In the genomic region with DNA sequence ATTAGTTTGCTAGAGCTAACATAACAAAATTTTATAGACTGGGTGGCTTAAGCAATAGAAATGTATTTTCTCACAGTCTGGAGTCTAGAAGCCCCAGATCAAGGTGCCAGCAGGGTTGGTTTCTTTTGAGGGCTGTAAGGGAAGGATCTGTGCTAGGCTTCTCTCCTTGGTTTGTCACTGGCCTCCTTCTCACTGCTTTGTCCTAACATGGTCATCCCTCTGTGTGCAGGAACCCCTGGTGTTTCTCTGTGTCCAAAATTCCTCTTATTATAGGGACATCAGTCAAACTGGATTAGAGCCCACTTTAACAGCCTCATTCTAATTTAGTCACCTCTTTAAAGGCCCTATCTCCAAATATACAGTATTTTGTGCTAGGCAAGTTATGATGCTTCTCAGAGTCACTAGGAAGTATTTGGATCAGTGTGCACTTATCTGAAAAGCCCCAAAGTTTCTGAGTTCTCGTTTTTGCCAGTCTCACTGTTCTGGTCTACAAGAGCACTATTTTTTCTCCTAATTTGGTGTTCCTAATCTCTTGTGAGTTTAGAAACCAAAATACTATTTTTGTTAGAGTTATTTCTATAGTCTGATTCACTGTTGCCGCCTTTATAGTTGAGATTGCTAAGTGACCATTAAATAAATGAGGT, we compare ENCODE assay signal across 1 cellular context.
TF ChIP-seq lines count a peak whose summit lies in the region.

No MANE protein-coding gene starts in this region.

TF ChIP-seq in SK-N-SH, 30 proteins besides CTCF, POLR2A, EP300 and RAD21:
- TF ChIP-seq, protein P1, sequence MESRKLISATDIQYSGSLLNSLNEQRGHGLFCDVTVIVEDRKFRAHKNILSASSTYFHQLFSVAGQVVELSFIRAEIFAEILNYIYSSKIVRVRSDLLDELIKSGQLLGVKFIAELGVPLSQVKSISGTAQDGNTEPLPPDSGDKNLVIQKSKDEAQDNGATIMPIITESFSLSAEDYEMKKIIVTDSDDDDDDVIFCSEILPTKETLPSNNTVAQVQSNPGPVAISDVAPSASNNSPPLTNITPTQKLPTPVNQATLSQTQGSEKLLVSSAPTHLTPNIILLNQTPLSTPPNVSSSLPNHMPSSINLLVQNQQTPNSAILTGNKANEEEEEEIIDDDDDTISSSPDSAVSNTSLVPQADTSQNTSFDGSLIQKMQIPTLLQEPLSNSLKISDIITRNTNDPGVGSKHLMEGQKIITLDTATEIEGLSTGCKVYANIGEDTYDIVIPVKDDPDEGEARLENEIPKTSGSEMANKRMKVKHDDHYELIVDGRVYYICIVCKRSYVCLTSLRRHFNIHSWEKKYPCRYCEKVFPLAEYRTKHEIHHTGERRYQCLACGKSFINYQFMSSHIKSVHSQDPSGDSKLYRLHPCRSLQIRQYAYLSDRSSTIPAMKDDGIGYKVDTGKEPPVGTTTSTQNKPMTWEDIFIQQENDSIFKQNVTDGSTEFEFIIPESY (IDR thresholded peaks at IDR 0.05; ENCODE audit: borderline replicate concordance, low read depth) = no peak
- TF ChIP-seq TCF12 (IDR thresholded peaks at IDR 0.05) (no peak), RFX5 (IDR thresholded peaks at IDR 0.05; ENCODE audit: low read length) (no peak), CHD2 (IDR thresholded peaks at IDR 0.05; ENCODE audit: low read length, partially characterized antibody) (no peak)
